ENCODE assay signal across 24 cellular contexts in the genomic region with DNA sequence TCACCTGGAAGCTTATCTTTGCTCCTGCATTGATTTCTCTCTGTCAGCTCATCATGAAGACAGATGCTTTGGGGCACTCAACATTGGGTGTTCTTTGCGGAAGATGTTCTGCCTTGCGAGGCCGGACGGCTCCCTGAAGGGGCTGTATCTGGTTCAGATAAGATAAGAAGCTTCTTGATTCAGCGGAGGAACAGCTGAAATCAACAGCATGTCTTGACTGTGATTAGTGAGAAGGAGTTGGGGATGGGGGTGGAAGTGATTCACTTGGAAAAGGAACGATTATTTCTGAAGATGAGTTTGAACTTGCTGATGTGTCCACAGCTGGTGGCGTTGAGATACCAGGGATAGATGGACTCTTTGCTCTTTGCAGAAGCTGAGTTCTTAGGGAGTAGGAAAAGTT.
DNase-seq lines count a peak whose midpoint lies in the region; ATAC-seq, FAIRE-seq and TF ChIP-seq lines count a peak whose summit lies in the region.
"Had no signal": no experiment of that assay in that cellular context is flagged by ENCODE, and none has a peak within 500 bp of the region (broad histone marks: within the 10 kb centered on the region; RNA-seq: fewer than 3 reads in every experiment).

No MANE protein-coding gene starts in this region.

- 0% methylated on average over 6 of the region's 7 CpGs for WGBS in K562 (ENCODE audit: insufficient coverage, low coverage, missing lambda C conversion rate)

- H3K27me3 Mint-ChIP-seq in nephron progenitor cell (ENCODE audit: low read depth, poor library complexity), result peaks cover 12% of the 10 kb centered on the region

- no peak; the same call in 1 of the 3 replicates for ATAC-seq in K562
- ATAC-seq in omental fat pad (ENCODE audit: low FRiP score), result no peak
- no peak for ATAC-seq in HG03095 (IDR thresholded peaks at IDR 0.05; ENCODE audit: unreplicated experiment)

- no peaks in the 10 kb centered on the region for H3K9me3 ChIP-seq in K562 (replicated peaks; ENCODE audit: control insufficient read depth, insufficient read depth, low read depth, low read length)
- H3K9me3 ChIP-seq: BE2C, Peyer's patch had no signal

- H3K4me1 ChIP-seq in K562 (replicated peaks in 1 of 2; ENCODE audit: control insufficient read depth in 2 of 2, insufficient read depth in 2 of 2, low read length in 2 of 2), result peaks cover 0 to 7% of the 10 kb centered on the region in 2 experiments; a peak in 3 of 5 replicates
- H3K4me1 ChIP-seq: BE2C, Peyer's patch had no signal

- peaks cover 21% of the 10 kb centered on the region for H3K9me3 Mint-ChIP-seq in nephron progenitor cell

- TF ChIP-seq RAD21 in K562 (CRISPR knock-in tag; conservative IDR thresholded peaks at IDR 0.05 in 1 of 2, IDR thresholded peaks at IDR 0.05 in 1 of 2), result no peak

- H2AFZ ChIP-seq in K562 (ENCODE audit: low read depth, low read length), result no peak overlapping the region

- peaks cover 21% of the 10 kb centered on the region for H3K4me1 Mint-ChIP-seq in nephron progenitor cell
- H3K4me1 Mint-ChIP-seq: IgD-negative memory B cell had no signal

- H3K9ac ChIP-seq in K562 (ENCODE audit: insufficient read depth in 1 of 2, low read depth in 2 of 2, low read length in 2 of 2), result no peak overlapping the region

- CTCF ChIA-PET in K562 (lab: Yijun Ruan, JAX; ENCODE audit: low intra/inter-chr PET ratio), result no interaction called here

- no peak overlapping the region; the same call in 2 of the 3 replicates for H3K27ac ChIP-seq in K562 (ENCODE audit: extremely low read depth, low read depth, low read length)
- H3K27ac ChIP-seq: Peyer's patch had no signal

- no peaks in the 10 kb centered on the region for H3K36me3 ChIP-seq in K562 (ENCODE audit: control insufficient read depth, insufficient read depth, low read length)
- H3K36me3 ChIP-seq: BE2C, Peyer's patch had no signal

- no peak overlapping the region for H3K4me3 ChIP-seq in K562
- H3K4me3 ChIP-seq: Peyer's patch had no signal

- peaks cover 5% of the 10 kb centered on the region for H3K36me3 Mint-ChIP-seq in nephron progenitor cell (ENCODE audit: low read depth)
- H3K36me3 Mint-ChIP-seq: IgD-negative memory B cell had no signal

- H3K4me3 Mint-ChIP-seq in nephron progenitor cell, result no peak overlapping the region
- H3K4me3 Mint-ChIP-seq: IgD-negative memory B cell had no signal

- H3K9me1 ChIP-seq in K562 (ENCODE audit: control insufficient read depth, insufficient read depth, low read length), result no peaks in the 10 kb centered on the region

- DNase-seq in ELF-1 (ENCODE audit: low read depth, low spot score), result peak; percentile 10
- peak; percentile 81 for DNase-seq in OCI-M1 (lab: John Stamatoyannopoulos, UW)
- peak; percentile 31 to 50 (median 38) for DNase-seq in K562 (ENCODE audit: extremely low read depth in 1 of 4, low spot score in 3 of 4)
- no peak for DNase-seq in nephron progenitor cell
- DNase-seq in omental fat pad (ENCODE audit: low spot score), result no peak
- DNase-seq in C1 segment of cervical spinal cord (lab: John Stamatoyannopoulos, UW), result no peak
- no peak for DNase-seq in hepatic stellate cell (ENCODE audit: low spot score)
- DNase-seq: 8988T, ACHN, BE2C, DMS153, DND-41, GOT3, HCEC 1CT, NCI-H1092 treated with DMSO at 0.1 percent for 48 hours, NCI-H1436 treated with DMSO at 0.1 percent for 48 hours, NCI-H187 treated with DMSO at 0.1 percent for 48 hours, NCI-H2171 treated with DMSO at 0.1 percent for 48 hours, NCI-H524 treated with DMSO at 0.1 percent for 48 hours, NCI-H82, Peyer's patch, SHP77 treated with DMSO at 0.1 percent for 48 hours had no signal

- TF ChIP-seq CTCF in K562 (IDR thresholded peaks at IDR 0.05 in 2 of 3, conservative IDR thresholded peaks at IDR 0.05 in 1 of 3; ENCODE audit: insufficient read depth in 2 of 3, low read depth in 1 of 3, low read length in 3 of 3) (no peak), nephron progenitor cell (IDR thresholded peaks at IDR 0.05) (no peak), omental fat pad (IDR thresholded peaks at IDR 0.05) (no peak)

- POLR2A ChIA-PET in K562 (lab: Yijun Ruan, JAX), result interaction anchor here (0.7 to 1.1 kb wide), 2 partner anchors 10 to 12 kb away, joined by 3 read pairs; no protein-coding TSS in a partner anchor

- in situ Hi-C loops in K562 (cut with MboI), result no loop called here

- intact Hi-C loops in K562 (cut with micrococcal nuclease), result no loop called here

- peak overlapping the region; percentile 18; the same call in 1 of the 2 replicates for H3K4me2 ChIP-seq in K562 (ENCODE audit: insufficient read depth, low read length)

- H3K27ac Mint-ChIP-seq in nephron progenitor cell, result peak overlapping the region; percentile 55
- H3K27ac Mint-ChIP-seq: IgD-negative memory B cell had no signal

- no peak for FAIRE-seq in K562 (lab: Jason Lieb, UNC)

- H4K20me1 ChIP-seq in K562 (replicated peaks; ENCODE audit: control insufficient read depth, insufficient read depth, low read length), result no peaks in the 10 kb centered on the region

- no TSS peak for BruUV-seq in K562 (replicated peaks; lab: Mats Ljungman, UMichigan)

- TF ChIP-seq POLR2A in K562 (conservative IDR thresholded peaks at IDR 0.05), result no peak

- no peaks in the 10 kb centered on the region for H3K79me2 ChIP-seq in K562 (ENCODE audit: control insufficient read depth, insufficient read depth, low read length)

- no peak for TF ChIP-seq EP300 in K562 (IDR thresholded peaks at IDR 0.05; ENCODE audit: low read length)

- peaks cover 0 to 6% of the 10 kb centered on the region in 2 experiments; a peak in 2 of 5 replicates for H3K27me3 ChIP-seq in K562 (ENCODE audit: control insufficient read depth in 2 of 2, insufficient read depth in 2 of 2, low read length in 2 of 2)
- H3K27me3 ChIP-seq: BE2C, Peyer's patch had no signal

TF ChIP-seq in K562, 482 proteins besides CTCF, POLR2A, EP300 and RAD21 (continues in another document):
- TF ChIP-seq BMI1 (IDR thresholded peaks at IDR 0.05; ENCODE audit: low read length) (no peak), CBX8 (IDR thresholded peaks at IDR 0.05; ENCODE audit: borderline replicate concordance, extremely low read depth, low read depth, low read length, poor library complexity, severe bottlenecking) (no peak), ZC3H4 (CRISPR knock-in tag; IDR thresholded peaks at IDR 0.05; ENCODE audit: borderline replicate concordance) (no peak), TEAD4 (IDR thresholded peaks at IDR 0.05; ENCODE audit: low read length) (peak; percentile 70), TEAD4 (CRISPR knock-in tag; IDR thresholded peaks at IDR 0.05; ENCODE audit: borderline replicate concordance) (no peak), SRSF9 (IDR thresholded peaks at IDR 0.05; ENCODE audit: borderline replicate concordance, low read depth, low read length) (no peak), ZKSCAN8 (CRISPR knock-in tag; IDR thresholded peaks at IDR 0.05) (no peak), FOXA3 (CRISPR knock-in tag; conservative IDR thresholded peaks at IDR 0.05 in 1 of 2, IDR thresholded peaks at IDR 0.05 in 1 of 2) (no peak), PTTG1 (tag; IDR thresholded peaks at IDR 0.05; ENCODE audit: low read depth) (no peak)
- TF ChIP-seq, protein P1, sequence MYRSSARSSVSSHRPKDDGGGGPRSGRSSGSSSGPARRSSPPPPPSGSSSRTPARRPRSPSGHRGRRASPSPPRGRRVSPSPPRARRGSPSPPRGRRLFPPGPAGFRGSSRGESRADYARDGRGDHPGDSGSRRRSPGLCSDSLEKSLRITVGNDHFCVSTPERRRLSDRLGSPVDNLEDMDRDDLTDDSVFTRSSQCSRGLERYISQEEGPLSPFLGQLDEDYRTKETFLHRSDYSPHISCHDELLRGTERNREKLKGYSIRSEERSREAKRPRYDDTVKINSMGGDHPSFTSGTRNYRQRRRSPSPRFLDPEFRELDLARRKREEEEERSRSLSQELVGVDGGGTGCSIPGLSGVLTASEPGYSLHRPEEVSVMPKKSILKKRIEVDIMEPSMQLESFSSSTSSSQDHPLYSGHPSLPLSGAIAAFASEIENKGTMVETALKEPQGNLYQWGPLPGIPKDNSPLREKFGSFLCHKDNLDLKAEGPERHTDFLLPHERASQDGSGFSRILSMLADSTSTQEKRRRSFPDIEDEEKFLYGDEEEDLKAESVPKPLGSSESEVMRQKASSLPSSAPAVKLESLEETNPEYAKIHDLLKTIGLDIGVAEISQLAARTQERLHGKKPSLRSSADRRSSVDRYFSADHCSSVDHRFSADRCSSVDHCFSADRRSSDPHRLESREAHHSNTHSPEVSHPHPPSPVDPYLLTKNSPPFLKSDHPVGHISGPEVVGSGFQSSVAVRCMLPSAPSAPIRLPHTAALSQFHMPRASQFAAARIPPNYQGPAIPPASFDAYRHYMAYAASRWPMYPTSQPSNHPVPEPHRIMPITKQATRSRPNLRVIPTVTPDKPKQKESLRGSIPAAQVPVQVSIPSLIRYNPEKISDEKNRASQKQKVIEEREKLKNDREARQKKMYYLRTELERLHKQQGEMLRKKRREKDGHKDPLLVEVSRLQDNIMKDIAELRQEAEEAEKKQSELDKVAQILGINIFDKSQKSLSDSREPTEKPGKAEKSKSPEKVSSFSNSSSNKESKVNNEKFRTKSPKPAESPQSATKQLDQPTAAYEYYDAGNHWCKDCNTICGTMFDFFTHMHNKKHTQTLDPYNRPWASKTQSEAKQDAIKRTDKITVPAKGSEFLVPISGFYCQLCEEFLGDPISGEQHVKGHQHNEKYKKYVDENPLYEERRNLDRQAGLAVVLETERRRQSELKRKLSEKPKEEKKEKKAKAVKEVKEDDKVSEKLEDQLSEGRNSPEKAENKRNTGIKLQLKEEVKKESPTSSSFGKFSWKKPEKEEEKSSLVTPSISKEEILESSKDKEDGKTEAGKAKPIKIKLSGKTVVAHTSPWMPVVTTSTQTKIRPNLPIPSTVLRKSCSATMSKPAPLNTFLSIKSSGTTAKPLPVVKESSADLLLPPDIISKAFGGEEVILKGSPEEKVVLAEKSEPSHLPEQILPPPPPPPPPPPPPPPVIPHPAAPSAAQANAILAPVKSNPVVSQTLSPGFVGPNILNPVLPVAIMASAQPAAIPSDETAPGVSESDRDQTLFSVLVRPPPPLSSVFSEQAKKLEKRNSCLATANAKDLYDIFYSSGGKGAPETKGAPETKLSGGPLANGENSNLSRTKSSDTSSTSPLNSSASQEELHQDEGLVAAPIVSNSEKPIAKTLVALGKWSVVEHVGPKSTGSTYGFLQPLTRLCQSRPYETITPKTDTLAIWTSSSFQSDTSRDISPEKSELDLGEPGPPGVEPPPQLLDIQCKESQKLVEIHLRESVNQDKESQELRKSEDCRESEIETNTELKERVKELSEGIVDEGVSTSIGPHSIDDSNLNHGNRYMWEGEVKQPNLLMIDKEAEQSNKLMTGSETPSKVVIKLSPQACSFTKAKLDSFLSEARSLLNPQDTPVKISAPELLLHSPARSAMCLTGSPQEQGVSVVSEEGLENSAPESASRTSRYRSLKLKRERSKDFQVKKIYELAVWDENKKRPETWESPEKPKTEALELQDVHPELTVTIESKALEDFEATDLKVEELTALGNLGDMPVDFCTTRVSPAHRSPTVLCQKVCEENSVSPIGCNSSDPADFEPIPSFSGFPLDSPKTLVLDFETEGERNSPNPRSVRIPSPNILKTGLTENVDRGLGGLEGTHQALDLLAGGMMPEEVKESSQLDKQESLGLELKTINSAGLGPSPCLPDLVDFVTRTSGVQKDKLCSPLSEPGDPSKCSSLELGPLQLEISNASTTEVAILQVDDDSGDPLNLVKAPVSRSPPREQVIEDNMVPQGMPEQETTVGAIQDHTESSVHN (IDR thresholded peaks at IDR 0.05; ENCODE audit: borderline replicate concordance in 1 of 2, low read depth in 1 of 2), result no peak

Comparison
In these comparisons a context has a peak if more than half of its experiments do, and no peak if none do; other contexts are left out.
1. DNase-seq: peak in ELF-1 (single experiment), OCI-M1 (single experiment) and K562 (4 of 4); none in nephron progenitor cell (single experiment), omental fat pad (single experiment), C1 segment of cervical spinal cord (0 of 14) and hepatic stellate cell (single experiment).